ENCODE assay signal across 19 cellular contexts in genomic region chr2:45968946-45969584, GRCh38.
A peak's percentile ranks its signal among the peaks of the same experiment; 100 is the strongest.
DNase-seq lines count a peak whose midpoint lies in the region; ATAC-seq, FAIRE-seq and TF ChIP-seq lines count a peak whose summit lies in the region.
"Had no signal": no experiment of that assay in that cellular context is flagged by ENCODE, and none has a peak within 500 bp of the region (broad histone marks: within the 10 kb centered on the region; RNA-seq: fewer than 3 reads in every experiment).

No MANE protein-coding gene starts in this region.

- no peak overlapping the region for H3K18ac ChIP-seq in mesendoderm (ENCODE audit: low read length)

- DNase-seq in AG04449 (ENCODE audit: low read depth, low spot score) (peak; percentile 4), MG63 (peak; percentile 76), iris pigment epithelial cell (ENCODE audit: low read depth) (peak; percentile 50), renal cortical epithelial cell (ENCODE audit: low read depth) (peak; percentile 34), mesendoderm (no peak), frontal cortex (ENCODE audit: low spot score in 2 of 2) (no peak)
- no peak for DNase-seq in activated CD4-positive, alpha-beta T cell treated with anti-CD3 and anti-CD28 coated beads, Interleukin-2, amount 50 U/mL, for 4 hours
- DNase-seq: activated CD8-positive, alpha-beta T cell treated with anti-CD3 and anti-CD28 coated beads, Interleukin-2, amount 10 ng/mL, durations not matched to agents 7 days and 5 days; activated effector memory CD4-positive, alpha-beta T cell treated with Interleukin-2 at 50 U/mL for 16 hours; esophagus squamous epithelium; MM.1S; NCI-H187 treated with DMSO at 0.1 percent for 48 hours; NCI-H526; pancreas; PC-3; stimulated activated CD4-positive, alpha-beta T cell treated with anti-CD3 and anti-CD28 coated beads, Interleukin-15, amount 100 ng/mL, for 24 hours had no signal

- no peak overlapping the region for H3K4ac ChIP-seq in mesendoderm (ENCODE audit: low read depth, low read length)

- no peak overlapping the region for H4K5ac ChIP-seq in mesendoderm (ENCODE audit: low read length)

- no peak overlapping the region for H2BK5ac ChIP-seq in mesendoderm (ENCODE audit: low read length)

- no peak overlapping the region for H3K23ac ChIP-seq in mesendoderm (ENCODE audit: low read length)

- no peak overlapping the region for H4K8ac ChIP-seq in mesendoderm (ENCODE audit: low read depth, low read length)

- no peaks in the 10 kb centered on the region for H3K36me3 ChIP-seq in MG63
- no peaks in the 10 kb centered on the region for H3K36me3 ChIP-seq in mesendoderm (ENCODE audit: control insufficient read depth, insufficient read depth, low read length)
- H3K36me3 ChIP-seq: ascending aorta, esophagus squamous epithelium, pancreas had no signal

- H3K27me3 ChIP-seq in MG63, result no peaks in the 10 kb centered on the region
- no peaks in the 10 kb centered on the region for H3K27me3 ChIP-seq in mesendoderm (ENCODE audit: insufficient read depth, low read length, poor library complexity)
- H3K27me3 ChIP-seq: ascending aorta, esophagus squamous epithelium, pancreas had no signal

- no peak for ATAC-seq in GM19452 (IDR thresholded peaks at IDR 0.05; ENCODE audit: unreplicated experiment)
- ATAC-seq: activated CD8-positive, alpha-beta T cell treated with anti-CD3 and anti-CD28 coated beads, Interleukin-2, amount 10 ng/mL, durations not matched to agents 7 days and 5 days; PC-3 had no signal

- no peak for FAIRE-seq in frontal cortex (lab: Jason Lieb, UNC)
- FAIRE-seq: pancreas had no signal

- no peak overlapping the region for H2BK120ac ChIP-seq in mesendoderm (ENCODE audit: low read depth, low read length)

- CTCF ChIA-PET in AG04449 (lab: Yijun Ruan, JAX), result interaction anchor here (1.3 to 1.9 kb wide), 3 partner anchors 11 to 397 kb away, joined by 3 to 7 read pairs (median 4); no protein-coding TSS in a partner anchor

- H3K79me2 ChIP-seq in mesendoderm (ENCODE audit: control insufficient read depth, insufficient read depth, low read length), result no peaks in the 10 kb centered on the region

- no peak overlapping the region for H2BK15ac ChIP-seq in mesendoderm (replicated peaks; ENCODE audit: low read depth)

- no peak overlapping the region for H3K9ac ChIP-seq in mesendoderm (ENCODE audit: low read length)

- POLR2A ChIA-PET in AG04449 (lab: Yijun Ruan, JAX), result interaction anchor here (0.6 kb wide), 1 partner anchor 32 kb away, joined by 3 read pairs; no protein-coding TSS in a partner anchor

- whole genome bisulfite sequencing in mesendoderm (ENCODE audit: extremely low coverage, insufficient coverage, low lambda C conversion rate), result no CpG with 5 or more reads among the region's 14 CpGs

- H3K4me3 ChIP-seq in AG04449 (ENCODE audit: low read depth, low read length) (no peak overlapping the region), MG63 (no peak overlapping the region), mesendoderm (ENCODE audit: low read length) (no peak overlapping the region)
- H3K4me3 ChIP-seq: ascending aorta, esophagus squamous epithelium, pancreas, SK-N-MC had no signal

- no peaks in the 10 kb centered on the region for H3K4me1 ChIP-seq in mesendoderm (ENCODE audit: control insufficient read depth, low read depth, low read length)

- H3K27ac ChIP-seq in mesendoderm (ENCODE audit: low read depth, low read length), result no peak overlapping the region
- H3K27ac ChIP-seq: ascending aorta, pancreas, SK-N-MC had no signal

- H3K4me2 ChIP-seq in mesendoderm (ENCODE audit: low read length), result no peak overlapping the region

- H3K79me1 ChIP-seq in mesendoderm (ENCODE audit: low read length), result no peaks in the 10 kb centered on the region

- no peak overlapping the region for H3K56ac ChIP-seq in mesendoderm (ENCODE audit: low read length)

- H3K9me3 ChIP-seq in MG63, result no peaks in the 10 kb centered on the region
- H3K9me3 ChIP-seq: ascending aorta, esophagus squamous epithelium, pancreas had no signal

- no peak for TF ChIP-seq CTCF in AG04449 (IDR thresholded peaks at IDR 0.05; ENCODE audit: insufficient read depth, low read length, missing control alignments)

- no peak overlapping the region for H2AK5ac ChIP-seq in mesendoderm (ENCODE audit: low read length)

Comparison
In these comparisons a context has a peak if more than half of its experiments do, and no peak if none do; other contexts are left out.
1. DNase-seq: peak in AG04449 (single experiment), MG63 (single experiment), iris pigment epithelial cell (single experiment) and renal cortical epithelial cell (single experiment); none in mesendoderm (single experiment), activated CD4-positive, alpha-beta T cell treated with anti-CD3 and anti-CD28 coated beads, Interleukin-2, amount 50 U/mL, for 4 hours (0 of 2) and frontal cortex (0 of 2).